ENCODE assay signal across 8 cellular contexts in the genomic region with DNA sequence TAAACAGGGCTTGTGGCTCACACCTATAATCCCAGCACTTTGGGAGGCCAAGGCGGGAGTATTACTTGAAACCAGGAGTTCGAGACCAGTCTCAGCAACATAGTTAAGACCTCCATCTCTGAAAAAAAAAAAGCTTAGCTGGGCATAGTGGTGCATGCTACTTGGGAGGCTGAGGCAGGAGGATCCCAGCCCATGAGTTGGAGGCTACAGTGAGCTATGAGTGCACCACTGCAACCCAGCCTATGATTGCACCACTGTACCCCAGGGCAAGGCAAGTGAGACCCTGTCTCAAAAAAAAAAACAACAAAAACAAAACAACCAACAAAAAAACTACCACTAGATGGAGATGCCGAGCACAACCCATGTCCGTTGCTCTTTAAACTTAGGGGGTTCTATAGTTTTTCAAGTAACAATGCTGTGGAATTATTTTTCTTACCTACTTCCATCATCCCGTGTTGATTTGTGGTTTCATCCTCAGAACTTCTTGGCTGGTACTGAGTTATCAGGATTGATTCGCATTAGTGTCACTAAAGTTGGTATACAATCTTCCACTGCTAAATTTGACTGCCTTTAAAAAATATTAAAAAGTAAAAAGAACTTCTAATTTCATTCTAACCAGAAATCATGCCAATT. TPM values are rescaled to one million over a fixed set of nuclear protein-coding genes. Genes with fewer than 3 reads are reported as not detected.
A peak's percentile ranks its signal among the peaks of the same experiment; 100 is the strongest.
DNase-seq lines count a peak whose midpoint lies in the region; ATAC-seq, FAIRE-seq and TF ChIP-seq lines count a peak whose summit lies in the region.

No MANE protein-coding gene starts in this region.

- H3K9ac ChIP-seq in endothelial cell of umbilical vein (replicated peaks; ENCODE audit: extremely low read depth, insufficient read depth, low read length), result no peak overlapping the region

- peak overlapping the region in 5 of 8 donors; percentile 11 to 81 (median 58) for H3K27ac Mint-ChIP-seq in CD8-positive, alpha-beta memory T cell

- H3K4me3 ChIP-seq in CD8-positive, alpha-beta memory T cell (ENCODE audit: low read length), result no peak overlapping the region
- H3K4me3 ChIP-seq in endothelial cell of umbilical vein (replicated peaks in 1 of 3; ENCODE audit: insufficient read depth in 1 of 3, low read depth in 1 of 3, low read length in 3 of 3), result no peak overlapping the region
- no peak overlapping the region for H3K4me3 ChIP-seq in prostate gland

- intact Hi-C loops in endothelial cell of umbilical vein (cut with micrococcal nuclease) (loop anchor here (1.0 to 5.0 kb wide), 4 partner anchors 22 to 398 kb away; a partner anchor contains a TSS), prostate gland (cut with DNase I) (no loop called here)

- POLR2A ChIA-PET in CD8-positive, alpha-beta memory T cell (lab: Charles Lee), result interaction anchor here (0.6 kb wide), 2 partner anchors 42 to 400 kb away, joined by 3 to 10 read pairs; no protein-coding TSS in a partner anchor
- POLR2A ChIA-PET in endothelial cell of umbilical vein (lab: Charles Lee), result no interaction called here

- H4K20me1 ChIP-seq in endothelial cell of umbilical vein (replicated peaks; ENCODE audit: control insufficient read depth, extremely low read depth, insufficient read depth, low read length), result no peaks in the 10 kb centered on the region

- H3K27me3 ChIP-seq in CD8-positive, alpha-beta memory T cell (ENCODE audit: insufficient read depth, low read length, poor library complexity, severe bottlenecking), result no peaks in the 10 kb centered on the region
- H3K27me3 ChIP-seq in endothelial cell of umbilical vein (ENCODE audit: control insufficient read depth in 2 of 2, insufficient read depth in 2 of 2, low read length in 2 of 2) (peaks cover 0 to 2% of the 10 kb centered on the region in 2 experiments), prostate gland (replicated peaks; ENCODE audit: insufficient read depth) (no peaks in the 10 kb centered on the region)

- in situ Hi-C loops in GM13977 (cut with MboI; ENCODE audit: low pct_unique_long_range_greater_than_20kb, low sequenced_read_pairs, unreplicated experiment), result no loop called here

- FAIRE-seq in endothelial cell of umbilical vein (lab: Jason Lieb, UNC), result peak; percentile 79

- H3K27ac ChIP-seq in CD8-positive, alpha-beta memory T cell (ENCODE audit: low read depth, low read length), result no peak overlapping the region
- no peak overlapping the region for H3K27ac ChIP-seq in endothelial cell of umbilical vein (ENCODE audit: insufficient read depth, low read depth, low read length)
- H3K27ac ChIP-seq in prostate gland, result peak overlapping the region in 1 of 2 donors; percentile 79

- peaks cover 27% of the 10 kb centered on the region for H3K4me1 ChIP-seq in CD8-positive, alpha-beta memory T cell (ENCODE audit: insufficient read depth, low read length)
- H3K4me1 ChIP-seq in endothelial cell of umbilical vein (ENCODE audit: control insufficient read depth, extremely low read depth, insufficient read depth, low read length) (no peaks in the 10 kb centered on the region), prostate gland (replicated peaks) (no peaks in the 10 kb centered on the region)

- 41% methylated on average over 6 of the region's 6 CpGs for WGBS in prostate gland

- H3K9me3 Mint-ChIP-seq in CD8-positive, alpha-beta memory T cell, result peaks cover 0 to 1% (median 0%) of the 10 kb centered on the region in 5 donors

- no peaks in the 10 kb centered on the region for H3K79me2 ChIP-seq in endothelial cell of umbilical vein (ENCODE audit: control insufficient read depth, insufficient read depth, low read length)

- no peak for ATAC-seq in GM18505 (IDR thresholded peaks at IDR 0.05; ENCODE audit: unreplicated experiment)

- H3K9me1 ChIP-seq in endothelial cell of umbilical vein (replicated peaks; ENCODE audit: control insufficient read depth, extremely low read depth, insufficient read depth, low read length), result no peaks in the 10 kb centered on the region

- no peak overlapping the region for H2AFZ ChIP-seq in endothelial cell of umbilical vein (ENCODE audit: low read depth, low read length)

- no peak overlapping the region for H3K4me2 ChIP-seq in endothelial cell of umbilical vein (ENCODE audit: insufficient read depth, low read length)

- peak; percentile 57 for TF ChIP-seq CTCF in GM13977 (IDR thresholded peaks at IDR 0.05; ENCODE audit: extremely low read depth, insufficient read depth, missing control alignments)
- TF ChIP-seq CTCF in endothelial cell of umbilical vein (IDR thresholded peaks at IDR 0.05; ENCODE audit: extremely low read depth in 1 of 2, insufficient read depth in 1 of 2, low read depth in 1 of 2, low read length in 2 of 2), result peak; percentile 57 to 62
- TF ChIP-seq CTCF in prostate gland (IDR thresholded peaks at IDR 0.05), result peak; percentile 43 to 47 (median 45)

- H3K9me3 ChIP-seq in CD8-positive, alpha-beta memory T cell (ENCODE audit: low read length), result no peaks in the 10 kb centered on the region
- H3K9me3 ChIP-seq in endothelial cell of umbilical vein (replicated peaks; ENCODE audit: control insufficient read depth, insufficient read depth, low read length), result no peaks in the 10 kb centered on the region
- H3K9me3 ChIP-seq in prostate gland, result no peaks in the 10 kb centered on the region

- H3K27me3 Mint-ChIP-seq in CD8-positive, alpha-beta memory T cell, result no peaks in the 10 kb centered on the region

- H3K4me3 Mint-ChIP-seq in CD8-positive, alpha-beta memory T cell, result peak overlapping the region in 1 of 7 donors; percentile 41

- no peaks in the 10 kb centered on the region for H3K36me3 Mint-ChIP-seq in CD8-positive, alpha-beta memory T cell

- peak in 2 of 5 donors; percentile 45 to 59 for DNase-seq in CD8-positive, alpha-beta memory T cell
- peak; percentile 60 for DNase-seq in GM13977 (ENCODE audit: low spot score)
- peak; percentile 58 for DNase-seq in OCI-M2 (lab: John Stamatoyannopoulos, UW; ENCODE audit: unreplicated experiment)
- DNase-seq in endothelial cell of umbilical vein (ENCODE audit: low read depth, low spot score), result peak; percentile 64
- no peak for DNase-seq in prostate gland (ENCODE audit: low spot score)
- no peak for DNase-seq in ecto neural progenitor cell (ENCODE audit: low spot score)
- DNase-seq in cortex of kidney (lab: John Stamatoyannopoulos, UW), result no peak

- no peaks in the 10 kb centered on the region for H3K36me3 ChIP-seq in CD8-positive, alpha-beta memory T cell (ENCODE audit: insufficient read depth, low read length)
- H3K36me3 ChIP-seq in endothelial cell of umbilical vein (ENCODE audit: control insufficient read depth in 2 of 2, extremely low read depth in 1 of 2, insufficient read depth in 2 of 2, low read length in 2 of 2) (no peaks in the 10 kb centered on the region), prostate gland (no peaks in the 10 kb centered on the region)

- dilution Hi-C loops in endothelial cell of umbilical vein (cut with MboI; ENCODE audit: extremely low pct_ligation_motif_present, low sequenced_read_pairs), result no loop called here

- CTCF ChIA-PET in CD8-positive, alpha-beta memory T cell (lab: Charles Lee), result interaction anchor here (0.7 to 4.0 kb wide), 12 partner anchors 8 to 65 kb away, joined by 3 to 15 read pairs (median 6); a partner anchor contains a TSS
- CTCF ChIA-PET in endothelial cell of umbilical vein (lab: Charles Lee), result interaction anchor here (0.6 to 2.3 kb wide), 7 partner anchors 10 to 65 kb away, joined by 3 to 24 read pairs (median 4); no protein-coding TSS in a partner anchor

- TF ChIP-seq POLR2A in endothelial cell of umbilical vein (IDR thresholded peaks at IDR 0.05; ENCODE audit: low read depth, low read length), result no peak
- TF ChIP-seq POLR2A in prostate gland (IDR thresholded peaks at IDR 0.05), result no peak
- no peak for TF ChIP-seq POLR2A in GM18505 (IDR thresholded peaks at IDR 0.05; ENCODE audit: borderline replicate concordance, extremely low read depth, insufficient read depth, insufficient read length)

- BruUV-seq in endothelial cell of umbilical vein (replicated peaks; lab: Mats Ljungman, UMichigan), result no TSS peak

- H3K4me1 Mint-ChIP-seq in CD8-positive, alpha-beta memory T cell, result peaks cover 32 to 42% (median 37%) of the 10 kb centered on the region in 3 donors

RNA-seq across cellular contexts. Expression of a gene that starts 12.2 kb away (rescaled TPM):
- 10 to 100 TPM; 57.0 to 58.2 TPM for total RNA-seq in CD8-positive, alpha-beta memory T cell
- 60.8 TPM for polyA plus RNA-seq in CD8-positive, alpha-beta memory T cell
- total RNA-seq in endothelial cell of umbilical vein (139 and 140 TPM in 2 replicates), prostate gland (100 to 1,000 TPM; 150 to 171 TPM)
- polyA plus RNA-seq in endothelial cell of umbilical vein, result 108 and 116 TPM in 2 replicates
- 75.8 and 97.4 TPM in 2 replicates for polyA plus RNA-seq in endothelial cell of umbilical vein (2011; cell fraction: cytosol; rRNA removed)
- 109 and 118 TPM in 2 replicates for polyA plus RNA-seq in endothelial cell of umbilical vein (2011; cell fraction: nucleus; rRNA removed)
- 79.2 and 83.8 TPM in 2 replicates for polyA plus RNA-seq in endothelial cell of umbilical vein (2012)
- polyA minus RNA-seq in endothelial cell of umbilical vein, result 62.8 and 65.7 TPM in 2 replicates
- polyA minus RNA-seq in endothelial cell of umbilical vein (2011; cell fraction: cytosol; rRNA and poly(A)+ RNA removed), result 54.0 TPM
- 37.4 and 48.4 TPM in 2 replicates for polyA minus RNA-seq in endothelial cell of umbilical vein (2011; cell fraction: nucleus; rRNA and poly(A)+ RNA removed)

RNA-seq across cellular contexts. Expression of a gene that starts 15.0 kb away (rescaled TPM):
- total RNA-seq in CD8-positive, alpha-beta memory T cell, result not detected
- not detected for polyA plus RNA-seq in CD8-positive, alpha-beta memory T cell
- not detected in 2 replicates for total RNA-seq in endothelial cell of umbilical vein
- 0.24 TPM in 1 of 2 replicates, not detected in the other for polyA plus RNA-seq in endothelial cell of umbilical vein
- not detected in 2 replicates for polyA plus RNA-seq in endothelial cell of umbilical vein (2011; cell fraction: cytosol; rRNA removed)
- polyA plus RNA-seq in endothelial cell of umbilical vein (2011; cell fraction: nucleus; rRNA removed), result not detected in 2 replicates
- 0.98 TPM in 1 of 2 replicates, not detected in the other for polyA plus RNA-seq in endothelial cell of umbilical vein (2012)
- polyA minus RNA-seq in endothelial cell of umbilical vein, result 0.57 TPM in 1 of 2 replicates, not detected in the other
- not detected for polyA minus RNA-seq in endothelial cell of umbilical vein (2011; cell fraction: cytosol; rRNA and poly(A)+ RNA removed)
- not detected in 2 replicates for polyA minus RNA-seq in endothelial cell of umbilical vein (2011; cell fraction: nucleus; rRNA and poly(A)+ RNA removed)
- total RNA-seq in prostate gland, result 10 to 100 TPM; 98.8 to 99.8 TPM

RNA-seq across cellular contexts. Expression of a gene that starts 22.7 kb away (rescaled TPM):
- 1 to 10 TPM; 6.0 TPM for total RNA-seq in CD8-positive, alpha-beta memory T cell
- 8.7 TPM for polyA plus RNA-seq in CD8-positive, alpha-beta memory T cell
- total RNA-seq in endothelial cell of umbilical vein, result 8.3 and 9.7 TPM in 2 replicates
- polyA plus RNA-seq in endothelial cell of umbilical vein, result 5.8 and 7.4 TPM in 2 replicates
- 2.6 and 4.3 TPM in 2 replicates for polyA plus RNA-seq in endothelial cell of umbilical vein (2011; cell fraction: cytosol; rRNA removed)
- polyA plus RNA-seq in endothelial cell of umbilical vein (2011; cell fraction: nucleus; rRNA removed), result 2.7 and 3.0 TPM in 2 replicates
- 3.6 and 5.0 TPM in 2 replicates for polyA plus RNA-seq in endothelial cell of umbilical vein (2012)
- polyA minus RNA-seq in endothelial cell of umbilical vein, result 2.3 and 3.7 TPM in 2 replicates
- 1.0 TPM for polyA minus RNA-seq in endothelial cell of umbilical vein (2011; cell fraction: cytosol; rRNA and poly(A)+ RNA removed)
- polyA minus RNA-seq in endothelial cell of umbilical vein (2011; cell fraction: nucleus; rRNA and poly(A)+ RNA removed), result 0.58 and 2.4 TPM in 2 replicates
- total RNA-seq in prostate gland, result 10 to 100 TPM; 14.4 to 14.8 TPM

RNA-seq across cellular contexts. Expression of a gene that starts 33.0 kb away (rescaled TPM):
- total RNA-seq in CD8-positive, alpha-beta memory T cell, result 1 to 10 TPM; 4.5 to 6.6 TPM
- polyA plus RNA-seq in CD8-positive, alpha-beta memory T cell, result 4.7 TPM
- total RNA-seq in endothelial cell of umbilical vein, result 0.69 TPM in 1 of 2 replicates, not detected in the other
- 0.24 and 0.33 TPM in 2 replicates for polyA plus RNA-seq in endothelial cell of umbilical vein
- 0.18 and 0.25 TPM in 2 replicates for polyA plus RNA-seq in endothelial cell of umbilical vein (2011; cell fraction: cytosol; rRNA removed)
- 0.06 and 0.66 TPM in 2 replicates for polyA plus RNA-seq in endothelial cell of umbilical vein (2011; cell fraction: nucleus; rRNA removed)
- 1.4 and 1.6 TPM in 2 replicates for polyA plus RNA-seq in endothelial cell of umbilical vein (2012)
- polyA minus RNA-seq in endothelial cell of umbilical vein, result 1.1 and 2.4 TPM in 2 replicates
- polyA minus RNA-seq in endothelial cell of umbilical vein (2011; cell fraction: cytosol; rRNA and poly(A)+ RNA removed), result 10.3 TPM
- polyA minus RNA-seq in endothelial cell of umbilical vein (2011; cell fraction: nucleus; rRNA and poly(A)+ RNA removed), result 0.63 and 0.87 TPM in 2 replicates
- total RNA-seq in prostate gland, result 10 to 100 TPM; 10.7 to 15.1 TPM

RNA-seq across cellular contexts. Expression of a gene that starts 33.2 kb away (rescaled TPM):
- total RNA-seq in CD8-positive, alpha-beta memory T cell, result 10 to 100 TPM; 27.9 to 32.0 TPM
- polyA plus RNA-seq in CD8-positive, alpha-beta memory T cell, result 25.8 TPM
- total RNA-seq in endothelial cell of umbilical vein (0.39 TPM in 1 of 2 replicates, not detected in the other), prostate gland (10 to 100 TPM; 25.8 to 34.4 TPM)
- 0.72 TPM in 2 replicates for polyA plus RNA-seq in endothelial cell of umbilical vein
- 0.65 and 0.82 TPM in 2 replicates for polyA plus RNA-seq in endothelial cell of umbilical vein (2011; cell fraction: cytosol; rRNA removed)
- polyA plus RNA-seq in endothelial cell of umbilical vein (2011; cell fraction: nucleus; rRNA removed), result 0.24 TPM in 1 of 2 replicates, not detected in the other
- polyA plus RNA-seq in endothelial cell of umbilical vein (2012), result 1.6 and 2.1 TPM in 2 replicates
- 0.32 and 2.1 TPM in 2 replicates for polyA minus RNA-seq in endothelial cell of umbilical vein
- 38.1 TPM for polyA minus RNA-seq in endothelial cell of umbilical vein (2011; cell fraction: cytosol; rRNA and poly(A)+ RNA removed)
- polyA minus RNA-seq in endothelial cell of umbilical vein (2011; cell fraction: nucleus; rRNA and poly(A)+ RNA removed), result 1.3 and 1.9 TPM in 2 replicates

Comparison
In these comparisons a context has a peak if more than half of its experiments do, and no peak if none do; other contexts are left out.
1. DNase-seq: peak in GM13977 (single experiment), OCI-M2 (single experiment) and endothelial cell of umbilical vein (single experiment); none in prostate gland (single experiment), ecto neural progenitor cell (single experiment) and cortex of kidney (single experiment).
2. RNA of a gene that starts 15.0 kb away (total RNA-seq): 98.8 to 99.8 TPM in prostate gland; not detected in CD8-positive, alpha-beta memory T cell and not detected in endothelial cell of umbilical vein; every median in the first group is over 10 times any median in the second.
3. Peak in every context shown above with its lines, with median percentiles within 50 percentile points of each other: CTCF ChIP-seq.